Comparison of ENCODE assay signal across 8 cellular contexts in the genomic region with DNA sequence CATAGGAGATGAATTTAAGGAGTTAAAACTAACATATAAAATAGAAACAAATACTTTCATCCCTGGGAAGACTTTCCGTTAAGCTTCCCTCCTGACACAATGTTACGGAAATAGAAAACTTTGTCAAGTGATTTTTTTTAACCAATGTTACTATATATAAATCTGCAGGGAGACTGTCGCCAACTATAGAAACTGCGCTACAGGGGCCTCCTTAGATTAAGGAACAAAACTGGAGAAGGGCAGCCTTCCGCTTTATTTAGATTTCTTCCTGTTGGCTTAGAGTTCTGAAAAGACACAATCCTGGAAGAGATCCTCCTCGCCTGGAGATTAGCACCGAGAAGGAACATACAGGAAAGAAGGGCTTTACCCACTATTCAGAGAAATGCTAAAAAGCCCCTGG. TPM values are rescaled to one million over a fixed set of nuclear protein-coding genes. Genes with fewer than 3 reads are reported as not detected.
DNase-seq lines count a peak whose midpoint lies in the region; ATAC-seq and TF ChIP-seq lines count a peak whose summit lies in the region.

No MANE protein-coding gene starts in this region.

- peaks cover 5% of the 10 kb centered on the region for H3K4me1 ChIP-seq in MM.1S (ENCODE audit: low read length)
- peaks cover 4% of the 10 kb centered on the region for H3K4me1 ChIP-seq in endodermal cell (ENCODE audit: control insufficient read depth, insufficient read depth, low read length)
- peaks cover 16 to 18% of the 10 kb centered on the region in 2 donors for H3K4me1 ChIP-seq in naive thymus-derived CD4-positive, alpha-beta T cell (ENCODE audit: control insufficient read depth in 2 of 2, insufficient read depth in 2 of 2, low read length in 2 of 2)

- CTCF ChIA-PET in naive thymus-derived CD4-positive, alpha-beta T cell (lab: Charles Lee) = interaction anchor here (0.7 kb wide), 1 partner anchor 1587 kb away, joined by 3 read pairs; no protein-coding TSS in a partner anchor

- peaks cover 21% of the 10 kb centered on the region for H3F3A ChIP-seq in MM.1S (ENCODE audit: insufficient read depth, low read length)

- peak overlapping the region; percentile 86; the same call in 1 of the 2 replicates for H3K4me2 ChIP-seq in MM.1S (ENCODE audit: low read depth, low read length)

- no peak for ATAC-seq in naive thymus-derived CD4-positive, alpha-beta T cell
- ATAC-seq in GM18873 (IDR thresholded peaks at IDR 0.05; ENCODE audit: low FRiP score, unreplicated experiment) = no peak

- no peaks in the 10 kb centered on the region for H3K9me3 Mint-ChIP-seq in endodermal cell
- no peaks in the 10 kb centered on the region for H3K9me3 Mint-ChIP-seq in naive thymus-derived CD4-positive, alpha-beta T cell

- peak overlapping the region; percentile 94 for H3K4me3 ChIP-seq in AG10803 (ENCODE audit: low read length)
- no peak overlapping the region for H3K4me3 ChIP-seq in MM.1S (ENCODE audit: low read length)
- peak overlapping the region; percentile 96 for H3K4me3 ChIP-seq in endodermal cell (ENCODE audit: low read length)
- H3K4me3 ChIP-seq in naive thymus-derived CD4-positive, alpha-beta T cell (ENCODE audit: low read length) = peak overlapping the region; percentile 91

- POLR2A ChIA-PET in naive thymus-derived CD4-positive, alpha-beta T cell (lab: Charles Lee) = interaction anchor here (0.7 to 2.7 kb wide), 3 partner anchors 31 to 136 kb away, joined by 4 to 8 read pairs (median 4); a partner anchor contains a TSS

- DNase-seq in AG10803 (ENCODE audit: low read depth) = no peak
- DNase-seq in MM.1S = no peak
- no peak for DNase-seq in endodermal cell
- DNase-seq in naive thymus-derived CD4-positive, alpha-beta T cell = no peak
- no peak for DNase-seq in NCI-H1048 (lab: John Stamatoyannopoulos, UW)
- DNase-seq in NCI-H2029 treated with DMSO at 0.1 percent for 48 hours (lab: John Stamatoyannopoulos, UW) = no peak
- DNase-seq in middle frontal gyrus (ENCODE audit: extremely low spot score, low spot score) = no peak

- H4K20me1 ChIP-seq in MM.1S (ENCODE audit: insufficient read depth, low read length) = no peaks in the 10 kb centered on the region

- no peak overlapping the region for H3K9ac ChIP-seq in MM.1S (ENCODE audit: low read length)
- H3K9ac ChIP-seq in endodermal cell (ENCODE audit: extremely low read depth, low read length, poor library complexity, severe bottlenecking) = no peak overlapping the region

- H3K27ac Mint-ChIP-seq in endodermal cell = no peak overlapping the region
- H3K27ac Mint-ChIP-seq in naive thymus-derived CD4-positive, alpha-beta T cell = no peak overlapping the region

- intact Hi-C loops in naive thymus-derived CD4-positive, alpha-beta T cell (cut with micrococcal nuclease) = loop anchor here in 1 of 2 donors (5.0 kb wide), 2 partner anchors 50 to 1205 kb away; a partner anchor contains a TSS

- peaks cover 7% of the 10 kb centered on the region for H3K27me3 Mint-ChIP-seq in endodermal cell (ENCODE audit: insufficient read depth)
- H3K27me3 Mint-ChIP-seq in naive thymus-derived CD4-positive, alpha-beta T cell = peaks cover 0 to 12% (median 0%) of the 10 kb centered on the region in 5 donors

- H3K9me2 ChIP-seq in MM.1S (replicated peaks; ENCODE audit: insufficient read depth, low read length) = no peaks in the 10 kb centered on the region

- 69 to 72% methylated on average over 5 to 7 of the region's 7 CpGs for WGBS in endodermal cell (ENCODE audit: insufficient coverage in 1 of 2, insufficient read length in 1 of 2), 2 experiments

- peaks cover 16% of the 10 kb centered on the region for H3K4me1 Mint-ChIP-seq in endodermal cell
- H3K4me1 Mint-ChIP-seq in naive thymus-derived CD4-positive, alpha-beta T cell = peaks cover 14 to 39% (median 20%) of the 10 kb centered on the region in 7 donors

- peaks cover 25% of the 10 kb centered on the region for H3K79me2 ChIP-seq in MM.1S (ENCODE audit: low read length)

- no peak overlapping the region for H3K27ac ChIP-seq in MM.1S (ENCODE audit: low read length)
- no peak overlapping the region for H3K27ac ChIP-seq in endodermal cell (ENCODE audit: low read depth, low read length)
- H3K27ac ChIP-seq in naive thymus-derived CD4-positive, alpha-beta T cell (ENCODE audit: low read depth, low read length) = no peak overlapping the region

- no peak overlapping the region for H2AFZ ChIP-seq in MM.1S (ENCODE audit: low read length)

- H3K27me3 ChIP-seq in MM.1S (replicated peaks; ENCODE audit: insufficient read depth, low read length) (no peaks in the 10 kb centered on the region), endodermal cell (ENCODE audit: control insufficient read depth, insufficient read depth, low read length, poor library complexity, severe bottlenecking) (no peaks in the 10 kb centered on the region)
- no peaks in the 10 kb centered on the region for H3K27me3 ChIP-seq in naive thymus-derived CD4-positive, alpha-beta T cell (ENCODE audit: control insufficient read depth in 2 of 2, insufficient read depth in 2 of 2, low read length in 2 of 2)

- no peaks in the 10 kb centered on the region for H3K36me3 ChIP-seq in MM.1S (replicated peaks; ENCODE audit: insufficient read depth, low read length)
- H3K36me3 ChIP-seq in endodermal cell (ENCODE audit: control insufficient read depth, insufficient read depth, low read length) = peaks cover 15% of the 10 kb centered on the region
- H3K36me3 ChIP-seq in naive thymus-derived CD4-positive, alpha-beta T cell (ENCODE audit: control insufficient read depth in 2 of 3, insufficient read depth in 3 of 3, low read length in 3 of 3) = no peaks in the 10 kb centered on the region

- no peak overlapping the region for H3K4me3 Mint-ChIP-seq in endodermal cell
- H3K4me3 Mint-ChIP-seq in naive thymus-derived CD4-positive, alpha-beta T cell = peak overlapping the region in 3 of 10 donors; percentile 4 to 55 (median 43)

- H3K36me3 Mint-ChIP-seq in endodermal cell (ENCODE audit: low read depth) = peaks cover 2% of the 10 kb centered on the region
- peaks cover 0 to 16% (median 5%) of the 10 kb centered on the region in 5 donors for H3K36me3 Mint-ChIP-seq in naive thymus-derived CD4-positive, alpha-beta T cell

- H3K9me3 ChIP-seq in MM.1S (replicated peaks; ENCODE audit: insufficient read depth, low read length) = no peaks in the 10 kb centered on the region
- no peaks in the 10 kb centered on the region for H3K9me3 ChIP-seq in endodermal cell (ENCODE audit: control insufficient read depth, low read length)
- no peaks in the 10 kb centered on the region for H3K9me3 ChIP-seq in naive thymus-derived CD4-positive, alpha-beta T cell (ENCODE audit: control insufficient read depth in 2 of 3, low read length in 3 of 3)

- TF ChIP-seq CTCF in AG10803 (conservative IDR thresholded peaks at IDR 0.05; ENCODE audit: low read length) (no peak), MM.1S (IDR thresholded peaks at IDR 0.05; ENCODE audit: low read length) (no peak), endodermal cell (conservative IDR thresholded peaks at IDR 0.05) (no peak)

RNA-seq across cellular contexts. Expression of a gene that starts 1.5 kb away (rescaled TPM):
- total RNA-seq in endodermal cell = 100 to 1,000 TPM; 113 to 147 TPM
- 133 TPM for polyA plus RNA-seq in endodermal cell (2013, experiment 1 of 2)
- 123 TPM for polyA plus RNA-seq in endodermal cell (2013, experiment 2 of 2)
- total RNA-seq in naive thymus-derived CD4-positive, alpha-beta T cell = 10 to 100 TPM; 21.4 to 59.4 (median 48.3) TPM
- 100 to 1,000 TPM in 1 of 2 donors, 10 to 100 TPM in 1; 91.2 to 119 TPM for polyA plus RNA-seq in naive thymus-derived CD4-positive, alpha-beta T cell
